ENCODE assay signal across 9 cellular contexts in genomic region chr11:4025248-4025956, GRCh38.
DNase-seq lines count a peak whose midpoint lies in the region; ATAC-seq and TF ChIP-seq lines count a peak whose summit lies in the region.
"Had no signal": no experiment of that assay in that cellular context is flagged by ENCODE, and none has a peak within 500 bp of the region (broad histone marks: within the 10 kb centered on the region; RNA-seq: fewer than 3 reads in every experiment).

No MANE protein-coding gene starts in this region.

- no peak for TF ChIP-seq POLR2A in IMR-90 (IDR thresholded peaks at IDR 0.05; ENCODE audit: low read depth, low read length)

- H3K9ac ChIP-seq in IMR-90 (ENCODE audit: low read depth, low read length), result no peak overlapping the region
- H3K9ac ChIP-seq in stomach smooth muscle (ENCODE audit: low read length in 2 of 2), result peak overlapping the region in 1 of 2 donors; percentile 12

- no peaks in the 10 kb centered on the region for H3K36me3 ChIP-seq in IMR-90 (ENCODE audit: control insufficient read depth, insufficient read depth, low read length)
- peaks cover 4 to 5% of the 10 kb centered on the region in 2 donors for H3K36me3 ChIP-seq in stomach smooth muscle (ENCODE audit: control insufficient read depth in 2 of 2, insufficient read depth in 2 of 2, low read length in 2 of 2)

- H2BK5ac ChIP-seq in IMR-90 (ENCODE audit: low read depth, low read length, poor library complexity, severe bottlenecking), result no peak overlapping the region

- H3K27me3 Mint-ChIP-seq in activated T-helper 17 cell treated with anti-CD3 and anti-CD28 coated beads, Interleukin-2, amount 50 U/mL, for 72 hours, result no peaks in the 10 kb centered on the region

- H3K4me1 Mint-ChIP-seq in activated T-helper 17 cell treated with anti-CD3 and anti-CD28 coated beads, Interleukin-2, amount 50 U/mL, for 72 hours, result peaks cover 9% of the 10 kb centered on the region

- H3K9me3 ChIP-seq in IMR-90 (ENCODE audit: control insufficient read depth, insufficient read depth, low read length), result no peaks in the 10 kb centered on the region
- H3K9me3 ChIP-seq in stomach smooth muscle (ENCODE audit: control insufficient read depth in 2 of 2, low read length in 2 of 2), result no peaks in the 10 kb centered on the region

- H2AK9ac ChIP-seq in IMR-90 (replicated peaks; ENCODE audit: low read depth, low read length, poor library complexity), result no peak overlapping the region

- no peak overlapping the region for H3K4me3 Mint-ChIP-seq in activated T-helper 17 cell treated with anti-CD3 and anti-CD28 coated beads, Interleukin-2, amount 50 U/mL, for 72 hours

- DNase-seq in IMR-90 (peak; percentile 25), cerebellum (ENCODE audit: low spot score) (peak; percentile 24), left lobe of liver (ENCODE audit: low spot score) (no peak), Ammon's horn (ENCODE audit: low spot score) (no peak), germinal center (ENCODE audit: low spot score) (no peak)

- dilution Hi-C loops in IMR-90 (cut with HindIII; ENCODE audit: low sequenced_read_pairs, unreplicated experiment), result no loop called here

- WGBS in IMR-90 (ENCODE audit: extremely low coverage in 2 of 2, insufficient read length in 1 of 2), 2 experiments, result 43% methylated on average over 1 of the region's 3 CpGs; no CpG with 5 or more reads in 1 of the 2 experiments

- no peak overlapping the region for H2AFZ ChIP-seq in IMR-90 (replicated peaks; ENCODE audit: low read length, poor library complexity)

- no peak overlapping the region for H2BK120ac ChIP-seq in IMR-90 (ENCODE audit: low read depth, low read length)

- no peak overlapping the region for H3K14ac ChIP-seq in IMR-90 (replicated peaks; ENCODE audit: low read depth, low read length)

- in situ Hi-C loops in IMR-90 (cut with MboI; ENCODE audit: low sequenced_read_pairs), result no loop called here

- no peak overlapping the region for H3K56ac ChIP-seq in IMR-90 (ENCODE audit: extremely low read depth, insufficient read depth, low read length)

- no peak overlapping the region for H2BK15ac ChIP-seq in IMR-90 (ENCODE audit: low read depth, low read length)

- H2AK5ac ChIP-seq in IMR-90 (ENCODE audit: low read depth, low read length), result no peak overlapping the region

- H3K27ac Mint-ChIP-seq in activated T-helper 17 cell treated with anti-CD3 and anti-CD28 coated beads, Interleukin-2, amount 50 U/mL, for 72 hours, result no peak overlapping the region

- 0 out of 2 replicates have a peak, but pooled peaks cover 5% of the 10 kb centered on the region for H3K9me1 ChIP-seq in IMR-90 (ENCODE audit: insufficient read depth, low read length)

- H4K91ac ChIP-seq in IMR-90 (ENCODE audit: insufficient read depth, low read depth, low read length), result no peak overlapping the region

- BruUV-seq in IMR-90 (replicated peaks; lab: Mats Ljungman, UMichigan), result no TSS peak

- H3K4me1 ChIP-seq in IMR-90 (ENCODE audit: control insufficient read depth, insufficient read depth, low read length) (peaks cover 5% of the 10 kb centered on the region; the same call in 1 of the 2 replicates), stomach smooth muscle (ENCODE audit: control insufficient read depth, insufficient read depth, low read length) (peaks cover 18% of the 10 kb centered on the region)

- CTCF ChIA-PET in IMR-90 (lab: Yijun Ruan, JAX), result interaction anchor here (0.8 kb wide), 1 partner anchor 18 kb away, joined by 3 read pairs; no protein-coding TSS in a partner anchor

- no peak overlapping the region for H3K4me2 ChIP-seq in IMR-90 (ENCODE audit: low read depth, low read length)

- no peak overlapping the region; the same call in 1 of the 2 replicates for H3K18ac ChIP-seq in IMR-90 (ENCODE audit: low read depth, low read length)

- no peak overlapping the region for H2BK20ac ChIP-seq in IMR-90 (ENCODE audit: low read depth, low read length)

- H3K27ac ChIP-seq in IMR-90 (ENCODE audit: insufficient read depth, low read length), result no peak overlapping the region
- peak overlapping the region; percentile 13 for H3K27ac ChIP-seq in stomach smooth muscle (ENCODE audit: low read length)

- H3K4me3 ChIP-seq in IMR-90 (ENCODE audit: insufficient read depth, low read depth, low read length) (no peak overlapping the region), stomach smooth muscle (ENCODE audit: low read length in 2 of 2) (peak overlapping the region in 1 of 2 donors; percentile 1)

- H3K4ac ChIP-seq in IMR-90 (ENCODE audit: low read depth, low read length), result no peak overlapping the region

- no peak for TF ChIP-seq RAD21 in IMR-90 (IDR thresholded peaks at IDR 0.05; ENCODE audit: low read length)

- no peaks in the 10 kb centered on the region for H3K27me3 ChIP-seq in IMR-90 (ENCODE audit: control insufficient read depth, insufficient read depth, low read length)
- no peaks in the 10 kb centered on the region for H3K27me3 ChIP-seq in stomach smooth muscle (ENCODE audit: control insufficient read depth in 1 of 2, insufficient read depth in 2 of 2, low read length in 2 of 2)

- no peak overlapping the region for H4K8ac ChIP-seq in IMR-90 (ENCODE audit: low read depth in 2 of 2, low read length in 2 of 2)

- TF ChIP-seq CTCF in IMR-90 (conservative IDR thresholded peaks at IDR 0.05; ENCODE audit: low read depth, low read length), result no peak

- POLR2A ChIA-PET in IMR-90 (lab: Charles Lee; ENCODE audit: unreplicated experiment), result interaction anchor here (0.5 kb wide), 1 partner anchor 48 kb away, joined by 3 read pairs; no protein-coding TSS in a partner anchor

- ATAC-seq in IMR-90 (ENCODE audit: low read depth) (peak; percentile 24), left lobe of liver (peak; percentile 14), GM18517 (IDR thresholded peaks at IDR 0.05; ENCODE audit: unreplicated experiment) (no peak)
- ATAC-seq in activated T-helper 17 cell treated with anti-CD3 and anti-CD28 coated beads, Interleukin-2, amount 50 U/mL, for 72 hours (replicated peaks), result no peak
- ATAC-seq: Panc1 had no signal

- intact Hi-C loops in IMR-90 (cut with micrococcal nuclease), result no loop called here

- peak overlapping the region; percentile 50; the same call in 1 of the 2 replicates for H4K5ac ChIP-seq in IMR-90 (ENCODE audit: low read depth, low read length)

- H3K23ac ChIP-seq in IMR-90 (ENCODE audit: low read depth, low read length), result no peak overlapping the region

- H3K79me1 ChIP-seq in IMR-90 (ENCODE audit: low read depth in 1 of 2, low read length in 2 of 2), result peaks cover 3 to 4% of the 10 kb centered on the region in 2 experiments; a peak in 3 of 4 replicates

- H3K36me3 Mint-ChIP-seq in activated T-helper 17 cell treated with anti-CD3 and anti-CD28 coated beads, Interleukin-2, amount 50 U/mL, for 72 hours (ENCODE audit: low read depth), result peaks cover 45% of the 10 kb centered on the region

- H3K9me3 Mint-ChIP-seq in activated T-helper 17 cell treated with anti-CD3 and anti-CD28 coated beads, Interleukin-2, amount 50 U/mL, for 72 hours, result no peaks in the 10 kb centered on the region

- no peaks in the 10 kb centered on the region for H4K20me1 ChIP-seq in IMR-90 (ENCODE audit: insufficient read depth, low read length)

TF ChIP-seq in IMR-90, 13 proteins besides CTCF, POLR2A, EP300 and RAD21:
- TF ChIP-seq SMC3 (IDR thresholded peaks at IDR 0.05; ENCODE audit: low read depth, low read length) (no peak), NFE2L2 (IDR thresholded peaks at IDR 0.05; ENCODE audit: low read depth, low read length) (no peak), USF2 (IDR thresholded peaks at IDR 0.05; ENCODE audit: low read depth, low read length) (no peak), CEBPB (IDR thresholded peaks at IDR 0.05; ENCODE audit: low read depth, low read length) (no peak), ELK1 (IDR thresholded peaks at IDR 0.05; ENCODE audit: borderline replicate concordance, low read depth, low read length) (no peak), MAFK (IDR thresholded peaks at IDR 0.05; ENCODE audit: low read depth, low read length) (no peak), CHD1 (IDR thresholded peaks at IDR 0.05; ENCODE audit: low read depth, low read length) (no peak), MAZ (IDR thresholded peaks at IDR 0.05; ENCODE audit: borderline replicate concordance, low read depth, low read length) (no peak), RCOR1 (IDR thresholded peaks at IDR 0.05; ENCODE audit: insufficient replicate concordance, low read length) (no peak), BHLHE40 (IDR thresholded peaks at IDR 0.05; ENCODE audit: low read depth, low read length) (no peak), RFX5 (IDR thresholded peaks at IDR 0.05; ENCODE audit: low read depth, low read length) (no peak), FOS (IDR thresholded peaks at IDR 0.05; ENCODE audit: low read depth, low read length) (no peak), MXI1 (IDR thresholded peaks at IDR 0.05; ENCODE audit: borderline replicate concordance, low read depth, low read length) (no peak)

Comparison
In these comparisons a context has a peak if more than half of its experiments do, and no peak if none do; other contexts are left out.
1. ATAC-seq: peak in IMR-90 (single experiment) and left lobe of liver (single experiment); none in GM18517 (single experiment) and activated T-helper 17 cell treated with anti-CD3 and anti-CD28 coated beads, Interleukin-2, amount 50 U/mL, for 72 hours (single experiment).
2. DNase-seq: peak in IMR-90 (single experiment) and cerebellum (single experiment); none in left lobe of liver (single experiment), Ammon's horn (single experiment) and germinal center (single experiment).